1 cellular context compared by ENCODE assay signal in the genomic region with DNA sequence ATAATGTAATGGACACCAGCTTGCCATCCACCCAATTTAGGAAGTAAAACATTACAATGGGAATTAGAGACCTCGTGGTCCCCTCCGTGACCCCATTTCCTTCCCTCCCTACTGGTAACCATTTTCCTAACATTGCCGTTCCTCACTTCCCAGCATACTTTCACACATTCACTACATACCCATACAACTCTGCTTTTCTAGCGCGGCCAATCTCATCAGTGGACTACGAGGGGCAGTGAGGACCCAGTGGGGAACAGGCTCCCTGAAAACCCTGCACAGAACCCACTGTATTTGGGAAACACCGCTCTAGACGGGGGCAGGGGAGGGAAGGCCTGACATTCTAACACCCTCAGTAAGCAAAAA.
TF ChIP-seq lines count a peak whose summit lies in the region.

No MANE protein-coding gene starts in this region.

TF ChIP-seq in H1, 55 proteins besides CTCF, POLR2A, EP300 and RAD21 (continued from another document):
- TF ChIP-seq TAF7 (optimal IDR thresholded peaks at IDR 0.05; ENCODE audit: borderline replicate concordance, low read depth, low read length) (no peak), GTF2F1 (IDR thresholded peaks at IDR 0.05; ENCODE audit: borderline replicate concordance, low read depth, low read length) (no peak), RXRA (IDR thresholded peaks at IDR 0.05; ENCODE audit: insufficient read depth, low read depth, low read length) (no peak), HDAC2 (IDR thresholded peaks at IDR 0.05; ENCODE audit: borderline replicate concordance in 1 of 2, low read depth in 2 of 2, low read length in 2 of 2) (no peak), NRF1 (IDR thresholded peaks at IDR 0.05; ENCODE audit: low read depth, low read length) (no peak)
TF ChIP-seq in H1: peak in this region for 0.
